ENCODE assay signal across 13 cellular contexts in the genomic region with DNA sequence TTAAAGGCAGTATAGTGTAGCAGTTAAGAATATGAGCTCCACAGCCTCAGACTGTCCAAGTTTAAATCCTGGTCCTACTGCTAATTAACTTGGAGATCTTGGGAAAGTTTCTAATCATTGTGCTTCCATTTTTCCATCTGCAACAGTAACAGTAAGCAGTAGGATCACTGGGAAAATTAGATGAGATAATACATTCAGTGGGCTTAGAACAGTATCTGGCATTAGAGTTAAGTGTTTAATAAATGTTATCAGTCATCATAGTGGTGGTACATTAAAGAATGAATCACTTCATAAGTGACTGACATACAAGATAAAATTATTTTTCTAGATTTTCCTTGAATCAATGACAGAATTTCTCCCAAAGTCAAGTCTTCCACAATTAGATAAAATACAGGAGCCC.
"Had no signal": no experiment of that assay in that cellular context is flagged by ENCODE, and none has a peak within 500 bp of the region (broad histone marks: within the 10 kb centered on the region; RNA-seq: fewer than 3 reads in every experiment).

No MANE protein-coding gene starts in this region.

- H3K4me1 ChIP-seq: ascending aorta, gastrocnemius medialis, psoas muscle had no signal

- H3K27ac ChIP-seq: ascending aorta, cardiac muscle cell, colonic mucosa, gastrocnemius medialis, psoas muscle, tibial nerve had no signal

- DNase-seq: activated CD4-positive, alpha-beta T cell treated with anti-CD3 and anti-CD28 coated beads, Interleukin-2, amount 50 U/mL, for 48 hours; activated naive CD4-positive, alpha-beta T cell treated with anti-CD3 and anti-CD28 coated beads, Interleukin-2, amount 10 ng/mL, durations not matched to agents 7 days and 5 days; activated T-cell treated with anti-CD3 and anti-CD28 coated beads, Interleukin-2, amount 50 U/mL, for 1 hour; colonic mucosa; gastrocnemius medialis; left ventricle myocardium superior; mesenchymal stem cell; nephron progenitor cell; psoas muscle had no signal

- H3K36me3 ChIP-seq: ascending aorta, cardiac muscle cell, colonic mucosa, gastrocnemius medialis, tibial nerve had no signal

- H3K27me3 ChIP-seq: ascending aorta, cardiac muscle cell, colonic mucosa, gastrocnemius medialis, tibial nerve had no signal

- H3K9me3 ChIP-seq: ascending aorta, colonic mucosa, gastrocnemius medialis, psoas muscle, tibial nerve had no signal

- H3K4me3 Mint-ChIP-seq: activated naive CD4-positive, alpha-beta T cell treated with anti-CD3 and anti-CD28 coated beads, Interleukin-2, amount 10 ng/mL, durations not matched to agents 7 days and 5 days; stimulated activated memory B cell treated with anti-CD40 and anti-IgM and Interleukin-4, amounts not matched to agents 10 μg/mL and 1 μg/mL and 100 μg/mL, for 72 hours had no signal

- H3K27ac Mint-ChIP-seq: activated naive CD4-positive, alpha-beta T cell treated with anti-CD3 and anti-CD28 coated beads, Interleukin-2, amount 10 ng/mL, durations not matched to agents 7 days and 5 days; nephron progenitor cell; stimulated activated memory B cell treated with anti-CD40 and anti-IgM and Interleukin-4, amounts not matched to agents 10 μg/mL and 1 μg/mL and 100 μg/mL, for 72 hours had no signal

- ATAC-seq: gastrocnemius medialis; psoas muscle; stimulated activated memory B cell treated with anti-CD40 and anti-IgM and Interleukin-4, amounts not matched to agents 10 μg/mL and 1 μg/mL and 100 μg/mL, for 72 hours had no signal

- H3K36me3 Mint-ChIP-seq: activated naive CD4-positive, alpha-beta T cell treated with anti-CD3 and anti-CD28 coated beads, Interleukin-2, amount 10 ng/mL, durations not matched to agents 7 days and 5 days; stimulated activated memory B cell treated with anti-CD40 and anti-IgM and Interleukin-4, amounts not matched to agents 10 μg/mL and 1 μg/mL and 100 μg/mL, for 72 hours had no signal

- H3K9me3 Mint-ChIP-seq: activated naive CD4-positive, alpha-beta T cell treated with anti-CD3 and anti-CD28 coated beads, Interleukin-2, amount 10 ng/mL, durations not matched to agents 7 days and 5 days; nephron progenitor cell had no signal

- H3K4me3 ChIP-seq: ascending aorta, cardiac muscle cell, colonic mucosa, gastrocnemius medialis, psoas muscle, tibial nerve had no signal
